8 cellular contexts compared by ENCODE assay signal in genomic region chr5:142888469-142889085, GRCh38.
A peak's percentile ranks its signal among the peaks of the same experiment; 100 is the strongest.
DNase-seq lines count a peak whose midpoint lies in the region; ATAC-seq, FAIRE-seq and TF ChIP-seq lines count a peak whose summit lies in the region.

No MANE protein-coding gene starts in this region.

- H3K56ac ChIP-seq in H1 (replicated peaks; ENCODE audit: insufficient read length, low read depth, low read length), result no peak overlapping the region

- H3K27ac ChIP-seq in HL-60 (replicated peaks) (no peak overlapping the region), Panc1 (ENCODE audit: low read length) (no peak overlapping the region), H1 (ENCODE audit: low read depth, low read length) (no peak overlapping the region)

- H3K36me3 Mint-ChIP-seq in memory B cell, result no peaks in the 10 kb centered on the region
- H3K36me3 Mint-ChIP-seq in activated CD4-positive, alpha-beta memory T cell treated with anti-CD3 and anti-CD28 coated beads for 36 hours, result no peaks in the 10 kb centered on the region

- H3K4ac ChIP-seq in H1 (replicated peaks; ENCODE audit: insufficient read length, low read depth, low read length), result no peak overlapping the region

- no peak overlapping the region for H3K18ac ChIP-seq in H1 (ENCODE audit: extremely low read depth, low read length)

- no peaks in the 10 kb centered on the region for H3K9me3 ChIP-seq in Panc1 (ENCODE audit: control insufficient read depth, insufficient read depth, low read depth, low read length)
- no peaks in the 10 kb centered on the region for H3K9me3 ChIP-seq in H1 (ENCODE audit: insufficient read depth in 2 of 2, low read depth in 1 of 2, low read length in 1 of 2)

- H3K4me1 ChIP-seq in Panc1 (ENCODE audit: control insufficient read depth, insufficient read depth, low read length), result peaks cover 14% of the 10 kb centered on the region
- H3K4me1 ChIP-seq in H1 (replicated peaks in 1 of 4; ENCODE audit: control insufficient read depth in 3 of 4, insufficient read depth in 4 of 4, low read length in 3 of 4), result peaks cover 0 to 11% (median 0%) of the 10 kb centered on the region in 4 experiments; a peak in 1 of 7 replicates

- H4K91ac ChIP-seq in H1 (replicated peaks; ENCODE audit: insufficient read length, low read length), result no peak overlapping the region

- H3K79me2 ChIP-seq in H1 (ENCODE audit: control insufficient read depth in 1 of 2, insufficient read depth in 2 of 2, low read length in 2 of 2), result no peaks in the 10 kb centered on the region; a peak in 1 of 4 replicates

- no TSS peak for BruUV-seq in Panc1 (replicated peaks; lab: Mats Ljungman, UMichigan)

- H2BK120ac ChIP-seq in H1 (replicated peaks; ENCODE audit: low read depth, low read length), result no peak overlapping the region

- ATAC-seq in Panc1 (peak; percentile 81), memory B cell (ENCODE audit: low read depth) (no peak), GM18858 (IDR thresholded peaks at IDR 0.05; ENCODE audit: unreplicated experiment) (no peak)

- in situ Hi-C loops in Panc1 (cut with HindIII; ENCODE audit: low pct_unique_long_range_greater_than_20kb, low sequenced_read_pairs), result no loop called here

- no peak for TF ChIP-seq EP300 in H1 (IDR thresholded peaks at IDR 0.05; ENCODE audit: borderline replicate concordance in 1 of 2, low read depth in 2 of 2, low read length in 2 of 2)

- CTCF ChIA-PET in Panc1 (lab: Charles Lee) (interaction anchor here (0.6 to 2.9 kb wide), 14 partner anchors 10 to 649 kb away, joined by 3 to 35 read pairs (median 4); partner anchors contain the start of gene ARHGAP26), H1 (lab: Charles Lee; ENCODE audit: partially characterized antibody) (interaction anchor here (0.5 to 26.2 kb wide), 55 partner anchors 8 to 1238 kb away, joined by 3 to 627 read pairs (median 5); partner anchors contain the start of gene ARHGAP26)
- CTCF ChIA-PET in activated CD4-positive, alpha-beta memory T cell treated with anti-CD3 and anti-CD28 coated beads for 36 hours (lab: Charles Lee), result interaction anchor here (0.6 to 7.3 kb wide), 64 partner anchors 9 to 1080 kb away, joined by 3 to 180 read pairs (median 5); no protein-coding TSS in a partner anchor

- H3K27ac Mint-ChIP-seq in memory B cell, result no peak overlapping the region
- H3K27ac Mint-ChIP-seq in activated CD4-positive, alpha-beta memory T cell treated with anti-CD3 and anti-CD28 coated beads for 36 hours, result no peak overlapping the region

- H3K4me1 Mint-ChIP-seq in memory B cell, result no peaks in the 10 kb centered on the region
- H3K4me1 Mint-ChIP-seq in activated CD4-positive, alpha-beta memory T cell treated with anti-CD3 and anti-CD28 coated beads for 36 hours (ENCODE audit: low read depth), result no peaks in the 10 kb centered on the region

- 62% methylated on average over 9 of the region's 9 CpGs; no CpG with 5 or more reads in 1 of the 2 experiments for WGBS in H1 (ENCODE audit: extremely low coverage in 1 of 2, insufficient coverage in 1 of 2, insufficient read length in 1 of 2, insufficient replicate concordance in 2 of 2, low coverage in 1 of 2, low lambda C conversion rate in 2 of 2, missing lambda C conversion rate in 1 of 2), 2 experiments

- no peak overlapping the region for H2AK5ac ChIP-seq in H1 (ENCODE audit: low read depth, low read length)

- TF ChIP-seq CTCF in HL-60 (IDR thresholded peaks at IDR 0.05; ENCODE audit: insufficient read depth, low read length) (peak; percentile 29), Panc1 (IDR thresholded peaks at IDR 0.05) (peak; percentile 86), H1 (IDR thresholded peaks at IDR 0.05; ENCODE audit: control extremely low read depth in 1 of 3, insufficient read depth in 1 of 3, low read depth in 1 of 3, low read length in 3 of 3) (peak in 2 of 3 experiments; percentile 61 to 69; a peak in 2 of 4 replicates)

- H3K4me3 Mint-ChIP-seq in memory B cell, result no peak overlapping the region
- no peak overlapping the region for H3K4me3 Mint-ChIP-seq in activated CD4-positive, alpha-beta memory T cell treated with anti-CD3 and anti-CD28 coated beads for 36 hours

- peak; percentile 97 for FAIRE-seq in H1 (lab: Jason Lieb, UNC)

- no peak overlapping the region for H3K9ac ChIP-seq in H1 (replicated peaks in 1 of 4; ENCODE audit: extremely low read depth in 1 of 4, low read depth in 3 of 4, low read length in 3 of 4)

- DNase-seq in DMS 273 (lab: John Stamatoyannopoulos, UW; ENCODE audit: unreplicated experiment) (peak; percentile 70), HL-60 (ENCODE audit: low read depth in 1 of 2, low spot score in 1 of 2) (peak in 1 of 2 experiments; percentile 16), Panc1 (ENCODE audit: low read depth, low spot score) (peak; percentile 27), H1 (ENCODE audit: low read depth in 1 of 2, low spot score in 2 of 2) (no peak), memory B cell (ENCODE audit: low spot score in 2 of 2) (peak; percentile 9 to 21), UCSD-AML1 (lab: John Stamatoyannopoulos, UW; ENCODE audit: unreplicated experiment) (no peak)
- no peak for DNase-seq in activated CD4-positive, alpha-beta memory T cell treated with anti-CD3 and anti-CD28 coated beads for 36 hours

- no peaks in the 10 kb centered on the region; the same call in 1 of the 2 replicates for H3K79me1 ChIP-seq in H1 (ENCODE audit: low read depth, low read length)

- peak; percentile 89 to 91 for TF ChIP-seq RAD21 in H1 (IDR thresholded peaks at IDR 0.05 in 1 of 2, conservative IDR thresholded peaks at IDR 0.05 in 1 of 2; ENCODE audit: low read depth in 2 of 2, low read length in 2 of 2)

- H3K4me3 ChIP-seq in HL-60 (replicated peaks; ENCODE audit: insufficient read depth, low read length) (no peak overlapping the region), Panc1 (ENCODE audit: low read depth in 2 of 2, low read length in 2 of 2) (no peak overlapping the region), H1 (ENCODE audit: extremely low read depth in 1 of 4, insufficient read depth in 2 of 4, low read depth in 3 of 4, low read length in 4 of 4) (no peak overlapping the region)

- H4K5ac ChIP-seq in H1 (ENCODE audit: insufficient read length, low read depth, low read length), result no peak overlapping the region

- POLR2A ChIA-PET in Panc1 (lab: Charles Lee), result interaction anchor here (0.7 kb wide), 1 partner anchor 229 kb away, joined by 3 read pairs; no protein-coding TSS in a partner anchor
- POLR2A ChIA-PET in H1 (lab: Charles Lee; ENCODE audit: partially characterized antibody), result interaction anchor here (0.7 to 0.8 kb wide), 2 partner anchors 172 to 185 kb away, joined by 3 to 5 read pairs; no protein-coding TSS in a partner anchor
- POLR2A ChIA-PET in activated CD4-positive, alpha-beta memory T cell treated with anti-CD3 and anti-CD28 coated beads for 36 hours (lab: Charles Lee), result no interaction called here

- no peak overlapping the region for H4K8ac ChIP-seq in H1 (ENCODE audit: extremely low read depth, insufficient read depth, low read length)

- H3K36me3 ChIP-seq in Panc1 (ENCODE audit: control insufficient read depth, insufficient read depth, low read length) (no peaks in the 10 kb centered on the region), H1 (ENCODE audit: control insufficient read depth in 2 of 4, insufficient read depth in 4 of 4, low read length in 3 of 4) (no peaks in the 10 kb centered on the region)

- TF ChIP-seq POLR2A in H1 (IDR thresholded peaks at IDR 0.05; ENCODE audit: control extremely low read depth in 1 of 2, low read depth in 2 of 2, low read length in 2 of 2), result no peak

- H2BK12ac ChIP-seq in H1 (ENCODE audit: low read depth, low read length), result no peak overlapping the region

- H3K27me3 ChIP-seq in HL-60 (ENCODE audit: insufficient read depth, poor library complexity, severe bottlenecking) (no peaks in the 10 kb centered on the region), Panc1 (ENCODE audit: control insufficient read depth, insufficient read depth, low read length) (no peaks in the 10 kb centered on the region), H1 (replicated peaks in 1 of 4; ENCODE audit: control insufficient read depth in 3 of 4, extremely low read depth in 1 of 4, insufficient read depth in 3 of 4, low read length in 3 of 4) (no peaks in the 10 kb centered on the region)

- H4K20me1 ChIP-seq in H1 (replicated peaks in 1 of 2; ENCODE audit: control insufficient read depth in 1 of 2, insufficient read depth in 2 of 2, low read length in 2 of 2), result no peaks in the 10 kb centered on the region

- no peaks in the 10 kb centered on the region for H3K23me2 ChIP-seq in H1 (ENCODE audit: low read depth, low read length)

- no peak overlapping the region for H2BK15ac ChIP-seq in H1 (ENCODE audit: low read length)

- no peak overlapping the region for H3K4me2 ChIP-seq in H1 (ENCODE audit: insufficient read depth in 1 of 2, low read depth in 2 of 2, low read length in 2 of 2)

- H3K14ac ChIP-seq in H1 (ENCODE audit: insufficient read length), result no peak overlapping the region

- intact Hi-C loops in Panc1 (cut with micrococcal nuclease; ENCODE audit: unreplicated experiment), result loop anchor here (1.0 kb wide), 1 partner anchor 171 kb away; no protein-coding TSS in a partner anchor
- intact Hi-C loops in activated CD4-positive, alpha-beta memory T cell treated with anti-CD3 and anti-CD28 coated beads for 36 hours (cut with micrococcal nuclease), result loop anchor here (1.0 to 2.0 kb wide), 3 partner anchors 140 to 175 kb away; no protein-coding TSS in a partner anchor

- no peaks in the 10 kb centered on the region for H3K9me3 Mint-ChIP-seq in memory B cell
- H3K9me3 Mint-ChIP-seq in activated CD4-positive, alpha-beta memory T cell treated with anti-CD3 and anti-CD28 coated beads for 36 hours, result no peaks in the 10 kb centered on the region

- H3K23ac ChIP-seq in H1 (ENCODE audit: insufficient read length), result no peak overlapping the region

- no peak overlapping the region for H2BK20ac ChIP-seq in H1 (ENCODE audit: low read length)

- no peaks in the 10 kb centered on the region for H3K27me3 Mint-ChIP-seq in memory B cell
- no peaks in the 10 kb centered on the region for H3K27me3 Mint-ChIP-seq in activated CD4-positive, alpha-beta memory T cell treated with anti-CD3 and anti-CD28 coated beads for 36 hours

- H2BK5ac ChIP-seq in H1 (ENCODE audit: low read depth, low read length), result no peak overlapping the region

- no peak overlapping the region for H2AFZ ChIP-seq in H1 (ENCODE audit: low read length)

TF ChIP-seq in H1, 55 proteins besides CTCF, POLR2A, EP300 and RAD21:
- TF ChIP-seq SIN3A (conservative IDR thresholded peaks at IDR 0.05 in 1 of 2, IDR thresholded peaks at IDR 0.05 in 1 of 2; ENCODE audit: low read depth in 1 of 2, low read length in 2 of 2) (no peak), TBP (IDR thresholded peaks at IDR 0.05; ENCODE audit: low read depth, low read length) (peak; percentile 64; the same call in 1 of the 2 replicates), KDM5A (IDR thresholded peaks at IDR 0.05; ENCODE audit: low read length) (no peak), TEAD4 (IDR thresholded peaks at IDR 0.05; ENCODE audit: low read depth, low read length) (peak; percentile 86)

Comparison
In these comparisons a context has a peak if more than half of its experiments do, and no peak if none do; other contexts are left out.
1. DNase-seq: peak in DMS 273 (single experiment), Panc1 (single experiment) and memory B cell (2 of 2); none in H1 (0 of 2), activated CD4-positive, alpha-beta memory T cell treated with anti-CD3 and anti-CD28 coated beads for 36 hours (single experiment) and UCSD-AML1 (single experiment).
2. CTCF ChIP-seq: peak in every context shown above with its lines; median percentile 86 in Panc1; 65 in H1; 29 in HL-60.